Comparison of ENCODE assay signal across 9 cellular contexts in the genomic region with DNA sequence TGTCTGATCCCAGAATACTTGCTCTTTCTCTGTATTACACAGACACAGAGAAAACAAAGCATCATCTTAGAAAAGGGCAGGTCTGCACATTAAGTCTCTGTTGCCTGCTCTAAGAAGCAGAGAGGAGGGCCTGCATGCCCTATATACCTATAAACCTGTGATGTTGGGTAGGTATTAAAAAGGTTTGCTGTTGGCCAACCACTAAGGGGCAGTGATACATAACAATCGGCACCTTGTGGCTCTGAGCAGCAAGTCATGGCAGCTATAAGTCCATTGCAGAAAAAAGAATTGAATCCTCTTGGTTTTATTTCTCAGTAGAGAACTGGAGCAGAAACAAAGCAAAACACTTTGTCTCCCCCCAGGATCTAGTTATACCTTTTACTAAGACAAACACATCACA.
DNase-seq lines count a peak whose midpoint lies in the region; ATAC-seq and TF ChIP-seq lines count a peak whose summit lies in the region.
"Had no signal": no experiment of that assay in that cellular context is flagged by ENCODE, and none has a peak within 500 bp of the region (broad histone marks: within the 10 kb centered on the region; RNA-seq: fewer than 3 reads in every experiment).

No MANE protein-coding gene starts in this region.

- H3K4me1 ChIP-seq in Panc1 (ENCODE audit: control insufficient read depth, insufficient read depth, low read length) = no peaks in the 10 kb centered on the region

- BruUV-seq in Panc1 (replicated peaks; lab: Mats Ljungman, UMichigan) = no TSS peak

- H3K36me3 Mint-ChIP-seq in stimulated activated naive B cell treated with anti-CD40 and anti-IgM and Interleukin-4, amounts not matched to agents 10 μg/mL and 1 μg/mL and 100 μg/mL, for 72 hours = no peaks in the 10 kb centered on the region
- no peaks in the 10 kb centered on the region for H3K36me3 Mint-ChIP-seq in activated T-helper 2 cell treated with anti-CD3 and anti-CD28 coated beads, Interferon-gamma antibody, Interleukin-2, Interleukin-4, amounts not matched to agents 10 μg/mL and 5 μg/mL and 100 μg/mL, durations not matched to agents 14 hours and 24 hours and 36 hours (ENCODE audit: low read depth)

- CTCF ChIA-PET in Panc1 (lab: Charles Lee) = no interaction called here

- H3K4me3 ChIP-seq in Panc1 (ENCODE audit: low read depth in 2 of 2, low read length in 2 of 2) (no peak overlapping the region), fibroblast of villous mesenchyme (ENCODE audit: low read depth, low read length) (no peak overlapping the region), skeletal muscle cell (ENCODE audit: low read depth, low read length) (no peak overlapping the region)

- in situ Hi-C loops in Panc1 (cut with HindIII; ENCODE audit: low pct_unique_long_range_greater_than_20kb, low sequenced_read_pairs) = no loop called here

- H3K9me3 ChIP-seq in Panc1 (ENCODE audit: control insufficient read depth, insufficient read depth, low read depth, low read length) = no peaks in the 10 kb centered on the region

- ATAC-seq in Panc1 = no peak
- ATAC-seq in stimulated activated naive B cell treated with anti-CD40 and anti-IgM and Interleukin-4, amounts not matched to agents 10 μg/mL and 1 μg/mL and 100 μg/mL, for 72 hours (replicated peaks) = no peak
- ATAC-seq in GM21423 (IDR thresholded peaks at IDR 0.05; ENCODE audit: unreplicated experiment) = no peak

- DNase-seq in HK-2 (ENCODE audit: unreplicated experiment) (peak; percentile 23), Panc1 (ENCODE audit: low read depth, low spot score) (no peak), fibroblast of villous mesenchyme (ENCODE audit: low read depth) (peak; percentile 25), skeletal muscle cell (ENCODE audit: low read depth) (peak; percentile 15)
- DNase-seq in stimulated activated naive B cell treated with anti-CD40 and anti-IgM and Interleukin-4, amounts not matched to agents 10 μg/mL and 1 μg/mL and 100 μg/mL, for 72 hours = no peak
- DNase-seq in activated T-helper 2 cell treated with anti-CD3 and anti-CD28 coated beads, Interferon-gamma antibody, Interleukin-2, Interleukin-4, amounts not matched to agents 10 μg/mL and 5 μg/mL and 100 μg/mL, durations not matched to agents 14 hours and 24 hours and 36 hours (ENCODE audit: low spot score) = no peak
- DNase-seq: kidney, NCI-H1694 had no signal

- no peak overlapping the region for H3K27ac ChIP-seq in Panc1 (ENCODE audit: low read length)

- H3K4me3 Mint-ChIP-seq in stimulated activated naive B cell treated with anti-CD40 and anti-IgM and Interleukin-4, amounts not matched to agents 10 μg/mL and 1 μg/mL and 100 μg/mL, for 72 hours = no peak overlapping the region
- H3K4me3 Mint-ChIP-seq in activated T-helper 2 cell treated with anti-CD3 and anti-CD28 coated beads, Interferon-gamma antibody, Interleukin-2, Interleukin-4, amounts not matched to agents 10 μg/mL and 5 μg/mL and 100 μg/mL, durations not matched to agents 14 hours and 24 hours and 36 hours (ENCODE audit: low read depth) = no peak overlapping the region

- no peaks in the 10 kb centered on the region for H3K27me3 ChIP-seq in Panc1 (ENCODE audit: control insufficient read depth, insufficient read depth, low read length)

- peak; percentile 22 for TF ChIP-seq CTCF in Panc1 (IDR thresholded peaks at IDR 0.05)
- peak; percentile 43 for TF ChIP-seq CTCF in fibroblast of villous mesenchyme (IDR thresholded peaks at IDR 0.05; ENCODE audit: insufficient read depth, low read depth, low read length)

- H3K9me3 Mint-ChIP-seq in stimulated activated naive B cell treated with anti-CD40 and anti-IgM and Interleukin-4, amounts not matched to agents 10 μg/mL and 1 μg/mL and 100 μg/mL, for 72 hours = no peaks in the 10 kb centered on the region
- peaks cover 14% of the 10 kb centered on the region for H3K9me3 Mint-ChIP-seq in activated T-helper 2 cell treated with anti-CD3 and anti-CD28 coated beads, Interferon-gamma antibody, Interleukin-2, Interleukin-4, amounts not matched to agents 10 μg/mL and 5 μg/mL and 100 μg/mL, durations not matched to agents 14 hours and 24 hours and 36 hours

- POLR2A ChIA-PET in Panc1 (lab: Charles Lee) = no interaction called here

- intact Hi-C loops in Panc1 (cut with micrococcal nuclease; ENCODE audit: unreplicated experiment) = no loop called here
- intact Hi-C loops in activated T-helper 2 cell treated with anti-CD3 and anti-CD28 coated beads, Interferon-gamma antibody, Interleukin-2, Interleukin-4, amounts not matched to agents 10 μg/mL and 5 μg/mL and 100 μg/mL, durations not matched to agents 14 hours and 24 hours and 36 hours (cut with micrococcal nuclease) = no loop called here

- no peaks in the 10 kb centered on the region for H3K4me1 Mint-ChIP-seq in stimulated activated naive B cell treated with anti-CD40 and anti-IgM and Interleukin-4, amounts not matched to agents 10 μg/mL and 1 μg/mL and 100 μg/mL, for 72 hours
- no peaks in the 10 kb centered on the region for H3K4me1 Mint-ChIP-seq in activated T-helper 2 cell treated with anti-CD3 and anti-CD28 coated beads, Interferon-gamma antibody, Interleukin-2, Interleukin-4, amounts not matched to agents 10 μg/mL and 5 μg/mL and 100 μg/mL, durations not matched to agents 14 hours and 24 hours and 36 hours (ENCODE audit: low read depth)

- H3K27ac Mint-ChIP-seq in stimulated activated naive B cell treated with anti-CD40 and anti-IgM and Interleukin-4, amounts not matched to agents 10 μg/mL and 1 μg/mL and 100 μg/mL, for 72 hours = no peak overlapping the region
- H3K27ac Mint-ChIP-seq in activated T-helper 2 cell treated with anti-CD3 and anti-CD28 coated beads, Interferon-gamma antibody, Interleukin-2, Interleukin-4, amounts not matched to agents 10 μg/mL and 5 μg/mL and 100 μg/mL, durations not matched to agents 14 hours and 24 hours and 36 hours = no peak overlapping the region

- H3K27me3 Mint-ChIP-seq in stimulated activated naive B cell treated with anti-CD40 and anti-IgM and Interleukin-4, amounts not matched to agents 10 μg/mL and 1 μg/mL and 100 μg/mL, for 72 hours = no peaks in the 10 kb centered on the region
- H3K27me3 Mint-ChIP-seq in activated T-helper 2 cell treated with anti-CD3 and anti-CD28 coated beads, Interferon-gamma antibody, Interleukin-2, Interleukin-4, amounts not matched to agents 10 μg/mL and 5 μg/mL and 100 μg/mL, durations not matched to agents 14 hours and 24 hours and 36 hours (ENCODE audit: low read depth) = no peaks in the 10 kb centered on the region

- H3K36me3 ChIP-seq in Panc1 (ENCODE audit: control insufficient read depth, insufficient read depth, low read length) = no peaks in the 10 kb centered on the region

Comparison
In these comparisons a context has a peak if more than half of its experiments do, and no peak if none do; other contexts are left out.
1. DNase-seq: peak in HK-2 (single experiment), fibroblast of villous mesenchyme (single experiment) and skeletal muscle cell (single experiment); none in Panc1 (single experiment), stimulated activated naive B cell treated with anti-CD40 and anti-IgM and Interleukin-4, amounts not matched to agents 10 μg/mL and 1 μg/mL and 100 μg/mL, for 72 hours (single experiment) and activated T-helper 2 cell treated with anti-CD3 and anti-CD28 coated beads, Interferon-gamma antibody, Interleukin-2, Interleukin-4, amounts not matched to agents 10 μg/mL and 5 μg/mL and 100 μg/mL, durations not matched to agents 14 hours and 24 hours and 36 hours (single experiment).